32 cellular contexts compared by ENCODE assay signal in the genomic region with DNA sequence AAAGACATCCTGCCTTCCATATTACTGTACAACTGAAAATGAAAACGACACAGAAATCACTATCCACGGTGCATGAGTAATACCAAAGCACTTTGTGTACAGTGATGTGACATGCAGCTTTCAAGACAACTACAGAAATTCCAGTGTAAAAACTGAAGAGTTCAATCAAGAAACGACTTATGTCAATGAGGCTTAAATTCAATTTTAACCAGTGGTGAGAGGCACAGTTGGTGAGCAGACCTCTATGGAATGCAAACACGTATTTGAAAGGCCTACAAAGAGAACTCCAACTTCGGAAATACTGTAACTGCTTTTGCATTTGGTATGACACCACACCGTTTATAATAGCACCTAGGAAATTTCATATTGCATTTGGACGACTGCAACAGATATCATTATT.
DNase-seq lines count a peak whose midpoint lies in the region; ATAC-seq and TF ChIP-seq lines count a peak whose summit lies in the region.
"Had no signal": no experiment of that assay in that cellular context is flagged by ENCODE, and none has a peak within 500 bp of the region (broad histone marks: within the 10 kb centered on the region; RNA-seq: fewer than 3 reads in every experiment).

No MANE protein-coding gene starts in this region.

- H3K4me3 ChIP-seq in IMR-90 (ENCODE audit: insufficient read depth, low read depth, low read length) = no peak overlapping the region
- no peak overlapping the region for H3K4me3 ChIP-seq in adipocyte (ENCODE audit: low read length)
- H3K4me3 ChIP-seq in osteoblast (ENCODE audit: insufficient read depth, low read length) = no peak overlapping the region
- H3K4me3 ChIP-seq: body of pancreas, heart right ventricle, neural progenitor cell, SJCRH30, spleen, thoracic aorta, uterus had no signal

- in situ Hi-C loops in IMR-90 (cut with MboI; ENCODE audit: low sequenced_read_pairs) = no loop called here

- no peaks in the 10 kb centered on the region for H3K36me3 Mint-ChIP-seq in activated CD4-positive, alpha-beta memory T cell treated with anti-CD3 and anti-CD28 coated beads, Interleukin-2, amount 10 ng/mL, durations not matched to agents 7 days and 5 days (ENCODE audit: low read depth)
- H3K36me3 Mint-ChIP-seq: activated CD8-positive, alpha-beta memory T cell treated with anti-CD3 and anti-CD28 coated beads, Interleukin-2, amount 10 ng/mL, durations not matched to agents 7 days and 5 days; T-cell had no signal

- H2BK5ac ChIP-seq in IMR-90 (ENCODE audit: low read depth, low read length, poor library complexity, severe bottlenecking) = no peak overlapping the region

- CTCF ChIA-PET in IMR-90 (lab: Yijun Ruan, JAX) = interaction anchor here (1.3 to 1.8 kb wide), 2 partner anchors 10 to 374 kb away, joined by 4 to 7 read pairs; no protein-coding TSS in a partner anchor
- CTCF ChIA-PET in activated CD4-positive, alpha-beta memory T cell treated with anti-CD3 and anti-CD28 coated beads, Interleukin-2, amount 10 ng/mL, durations not matched to agents 7 days and 5 days (lab: Charles Lee) = no interaction called here

- TF ChIP-seq POLR2A in IMR-90 (IDR thresholded peaks at IDR 0.05; ENCODE audit: low read depth, low read length) = no peak

- ATAC-seq in IMR-90 (ENCODE audit: low read depth) (peak; percentile 43; the same call in 1 of the 2 replicates), HG03280 (IDR thresholded peaks at IDR 0.05; ENCODE audit: unreplicated experiment) (no peak), GM21390 (IDR thresholded peaks at IDR 0.05; ENCODE audit: unreplicated experiment) (no peak)
- ATAC-seq: activated CD8-positive, alpha-beta memory T cell treated with anti-CD3 and anti-CD28 coated beads, Interleukin-2, amount 10 ng/mL, durations not matched to agents 7 days and 5 days; activated T-cell treated with anti-CD3 and anti-CD28 coated beads, Interleukin-2, amount 50 U/mL, for 4 hours; body of pancreas; esophagus mucosa; heart right ventricle; right cardiac atrium; stimulated activated naive CD8-positive, alpha-beta T cell treated with anti-CD3 and anti-CD28 coated beads, Interleukin-15, Interleukin-2, amounts not matched to agents 100 U/mL and 50 U/mL, for 24 hours; T-cell had no signal

- H3K4me3 Mint-ChIP-seq in activated CD4-positive, alpha-beta memory T cell treated with anti-CD3 and anti-CD28 coated beads, Interleukin-2, amount 10 ng/mL, durations not matched to agents 7 days and 5 days = no peak overlapping the region
- H3K4me3 Mint-ChIP-seq: activated CD8-positive, alpha-beta memory T cell treated with anti-CD3 and anti-CD28 coated beads, Interleukin-2, amount 10 ng/mL, durations not matched to agents 7 days and 5 days; activated T-cell treated with anti-CD3 and anti-CD28 coated beads, Interleukin-2, amount 50 U/mL, for 4 hours; central memory CD8-positive, alpha-beta T cell; dendritic cell treated with granulocyte-macrophage colony-stimulating factor and Interleukin-4, amounts not matched to agents 40 ng/mL and 50 ng/mL, for 4 days; neural progenitor cell; T-cell had no signal

- TF ChIP-seq CTCF in IMR-90 (conservative IDR thresholded peaks at IDR 0.05; ENCODE audit: low read depth, low read length) (no peak), osteoblast (IDR thresholded peaks at IDR 0.05; ENCODE audit: extremely low read depth, low read depth, low read length) (no peak)

- H2AFZ ChIP-seq in IMR-90 (replicated peaks; ENCODE audit: low read length, poor library complexity) (no peak overlapping the region), osteoblast (ENCODE audit: low read length) (no peak overlapping the region)
- H2AFZ ChIP-seq: neural progenitor cell had no signal

- no peak overlapping the region for H2AK5ac ChIP-seq in IMR-90 (ENCODE audit: low read depth, low read length)

- H2BK120ac ChIP-seq in IMR-90 (ENCODE audit: low read depth, low read length) = no peak overlapping the region

- intact Hi-C loops in IMR-90 (cut with micrococcal nuclease) = loop anchor here (2.0 kb wide), 1 partner anchor 373 kb away; no protein-coding TSS in a partner anchor

- no peak overlapping the region for H3K56ac ChIP-seq in IMR-90 (ENCODE audit: extremely low read depth, insufficient read depth, low read length)

- no peak overlapping the region for H2BK15ac ChIP-seq in IMR-90 (ENCODE audit: low read depth, low read length)

- H3K18ac ChIP-seq in IMR-90 (ENCODE audit: low read depth, low read length) = no peak overlapping the region

- no peaks in the 10 kb centered on the region for H3K9me3 Mint-ChIP-seq in activated CD4-positive, alpha-beta memory T cell treated with anti-CD3 and anti-CD28 coated beads, Interleukin-2, amount 10 ng/mL, durations not matched to agents 7 days and 5 days
- H3K9me3 Mint-ChIP-seq: activated T-cell treated with anti-CD3 and anti-CD28 coated beads, Interleukin-2, amount 50 U/mL, for 4 hours; central memory CD8-positive, alpha-beta T cell; dendritic cell treated with granulocyte-macrophage colony-stimulating factor and Interleukin-4, amounts not matched to agents 40 ng/mL and 50 ng/mL, for 4 days; neural progenitor cell; T-cell had no signal

- no peak overlapping the region for H3K4ac ChIP-seq in IMR-90 (ENCODE audit: low read depth, low read length)

- H3K9me3 ChIP-seq in IMR-90 (ENCODE audit: control insufficient read depth, insufficient read depth, low read length) (no peaks in the 10 kb centered on the region), adipocyte (ENCODE audit: control insufficient read depth, low read length) (peaks cover 5% of the 10 kb centered on the region), osteoblast (ENCODE audit: low read depth, low read length) (no peaks in the 10 kb centered on the region)
- H3K9me3 ChIP-seq: body of pancreas, heart right ventricle, SJCRH30, spleen, thoracic aorta, uterus had no signal

- H4K91ac ChIP-seq in IMR-90 (ENCODE audit: insufficient read depth, low read depth, low read length) = no peak overlapping the region

- no peaks in the 10 kb centered on the region for H3K79me1 ChIP-seq in IMR-90 (ENCODE audit: low read depth in 1 of 2, low read length in 2 of 2)

- H4K20me1 ChIP-seq in IMR-90 (ENCODE audit: insufficient read depth, low read length) = no peaks in the 10 kb centered on the region; the same call in 1 of the 2 replicates
- no peaks in the 10 kb centered on the region for H4K20me1 ChIP-seq in osteoblast (ENCODE audit: insufficient read depth, low read length)

- H3K14ac ChIP-seq in IMR-90 (replicated peaks; ENCODE audit: low read depth, low read length) = no peak overlapping the region

- DNase-seq in Daoy (ENCODE audit: low read depth) = peak; percentile 29
- DNase-seq in IMR-90 = peak; percentile 43
- DNase-seq in adipocyte (ENCODE audit: low read depth) = peak; percentile 30
- DNase-seq in osteoblast (ENCODE audit: insufficient read length, low spot score, missing footprints) = peak; percentile 45
- DNase-seq in activated CD4-positive, alpha-beta memory T cell treated with anti-CD3 and anti-CD28 coated beads, Interleukin-2, amount 10 ng/mL, durations not matched to agents 7 days and 5 days = no peak
- DNase-seq: activated CD4-positive, alpha-beta T cell treated with anti-CD3 and anti-CD28 coated beads, Interleukin-2, amount 50 U/mL, for 1 hour; activated CD8-positive, alpha-beta memory T cell treated with anti-CD3 and anti-CD28 coated beads, Interleukin-2, amount 10 ng/mL, durations not matched to agents 7 days and 5 days; activated gamma-delta T cell; activated T-cell treated with anti-CD3 and anti-CD28 coated beads, Interleukin-2, amount 50 U/mL, for 4 hours; body of pancreas; C1 segment of cervical spinal cord; DMS79 treated with DMSO at 0.1 percent for 48 hours; foreskin melanocyte; H7; heart right ventricle; kidney; NCI-H446 treated with DMSO at 0.1 percent for 48 hours; NCI-H774; right cardiac atrium; SJCRH30; spleen; stimulated activated CD4-positive, alpha-beta T cell treated with anti-CD3 and anti-CD28 coated beads, Interleukin-2, amount 100 ng/mL, for 24 hours; stimulated activated naive CD8-positive, alpha-beta T cell treated with anti-CD3 and anti-CD28 coated beads, Interleukin-15, Interleukin-2, amounts not matched to agents 100 U/mL and 50 U/mL, for 24 hours; T-cell; uterus had no signal

- POLR2A ChIA-PET in IMR-90 (lab: Charles Lee; ENCODE audit: unreplicated experiment) = no interaction called here
- POLR2A ChIA-PET in activated CD4-positive, alpha-beta memory T cell treated with anti-CD3 and anti-CD28 coated beads, Interleukin-2, amount 10 ng/mL, durations not matched to agents 7 days and 5 days (lab: Charles Lee) = no interaction called here

- no peaks in the 10 kb centered on the region for H3K9me1 ChIP-seq in IMR-90 (ENCODE audit: insufficient read depth, low read length)

- peaks cover 14% of the 10 kb centered on the region for H3K4me1 Mint-ChIP-seq in activated CD4-positive, alpha-beta memory T cell treated with anti-CD3 and anti-CD28 coated beads, Interleukin-2, amount 10 ng/mL, durations not matched to agents 7 days and 5 days

- H3K4me1 ChIP-seq in IMR-90 (ENCODE audit: control insufficient read depth, insufficient read depth, low read length) (no peaks in the 10 kb centered on the region), adipocyte (ENCODE audit: control insufficient read depth, insufficient read depth, low read length) (peaks cover 8% of the 10 kb centered on the region), osteoblast (ENCODE audit: insufficient read depth, low read length) (peaks cover 13% of the 10 kb centered on the region)
- H3K4me1 ChIP-seq: body of pancreas, SJCRH30, uterus had no signal

- H2AK9ac ChIP-seq in IMR-90 (replicated peaks; ENCODE audit: low read depth, low read length, poor library complexity) = no peak overlapping the region

- H3K4me2 ChIP-seq in IMR-90 (ENCODE audit: low read depth, low read length) = peak overlapping the region; percentile 16; the same call in 1 of the 2 replicates
- H3K4me2 ChIP-seq in osteoblast (ENCODE audit: insufficient read depth, low read length) = peak overlapping the region; percentile 14
- H3K4me2 ChIP-seq: neural progenitor cell had no signal

- dilution Hi-C loops in IMR-90 (cut with HindIII; ENCODE audit: low sequenced_read_pairs, unreplicated experiment) = no loop called here

- no TSS peak for BruUV-seq in IMR-90 (replicated peaks; lab: Mats Ljungman, UMichigan)

- H3K79me2 ChIP-seq in osteoblast (ENCODE audit: insufficient read depth, low read length) = no peaks in the 10 kb centered on the region

- H3K27ac Mint-ChIP-seq in activated CD4-positive, alpha-beta memory T cell treated with anti-CD3 and anti-CD28 coated beads, Interleukin-2, amount 10 ng/mL, durations not matched to agents 7 days and 5 days = no peak overlapping the region
- H3K27ac Mint-ChIP-seq: activated CD8-positive, alpha-beta memory T cell treated with anti-CD3 and anti-CD28 coated beads, Interleukin-2, amount 10 ng/mL, durations not matched to agents 7 days and 5 days; dendritic cell treated with granulocyte-macrophage colony-stimulating factor and Interleukin-4, amounts not matched to agents 40 ng/mL and 50 ng/mL, for 4 days; neural progenitor cell; T-cell had no signal

- no peak overlapping the region for H3K27ac ChIP-seq in IMR-90 (ENCODE audit: insufficient read depth, low read length)
- H3K27ac ChIP-seq in osteoblast (ENCODE audit: low read depth, low read length) = no peak overlapping the region
- H3K27ac ChIP-seq: body of pancreas, heart right ventricle, neural progenitor cell, SJCRH30, spleen, thoracic aorta, uterus had no signal

- H4K5ac ChIP-seq in IMR-90 (ENCODE audit: low read depth, low read length) = no peak overlapping the region

- H4K8ac ChIP-seq in IMR-90 (ENCODE audit: low read depth in 2 of 2, low read length in 2 of 2) = no peak overlapping the region

- TF ChIP-seq RAD21 in IMR-90 (IDR thresholded peaks at IDR 0.05; ENCODE audit: low read length) = no peak

- H3K36me3 ChIP-seq in IMR-90 (ENCODE audit: control insufficient read depth, insufficient read depth, low read length) = no peaks in the 10 kb centered on the region
- peaks cover 4% of the 10 kb centered on the region for H3K36me3 ChIP-seq in adipocyte (ENCODE audit: control insufficient read depth, insufficient read depth, low read length, severe bottlenecking)
- H3K36me3 ChIP-seq in osteoblast (ENCODE audit: insufficient read depth, low read length) = no peaks in the 10 kb centered on the region
- H3K36me3 ChIP-seq: neural progenitor cell, SJCRH30, spleen, thoracic aorta, uterus had no signal

- H3K27me3 Mint-ChIP-seq in activated CD4-positive, alpha-beta memory T cell treated with anti-CD3 and anti-CD28 coated beads, Interleukin-2, amount 10 ng/mL, durations not matched to agents 7 days and 5 days = peaks cover 12% of the 10 kb centered on the region

- H3K23ac ChIP-seq in IMR-90 (ENCODE audit: low read depth, low read length) = no peak overlapping the region

- H2BK20ac ChIP-seq in IMR-90 (ENCODE audit: low read depth, low read length) = no peak overlapping the region

- no peaks in the 10 kb centered on the region; the same call in 1 of the 2 replicates for H3K27me3 ChIP-seq in IMR-90 (ENCODE audit: control insufficient read depth, insufficient read depth, low read length)
- H3K27me3 ChIP-seq in adipocyte (replicated peaks; ENCODE audit: control insufficient read depth, insufficient read depth, low read length) = peaks cover 22% of the 10 kb centered on the region
- no peaks in the 10 kb centered on the region for H3K27me3 ChIP-seq in osteoblast (ENCODE audit: insufficient read depth, low read length)
- H3K27me3 ChIP-seq: body of pancreas, heart right ventricle, neural progenitor cell, SJCRH30, uterus had no signal

- H3K9ac ChIP-seq in IMR-90 (ENCODE audit: low read depth, low read length) = no peak overlapping the region
- H3K9ac ChIP-seq in adipocyte (ENCODE audit: low read length) = no peak overlapping the region
- H3K9ac ChIP-seq: neural progenitor cell had no signal

- WGBS in IMR-90 (ENCODE audit: extremely low coverage in 2 of 2, insufficient read length in 1 of 2), 2 experiments = 73% methylated on average over 4 of the region's 7 CpGs; no CpG with 5 or more reads in 1 of the 2 experiments
